1 cellular context compared by ENCODE assay signal in the genomic region with DNA sequence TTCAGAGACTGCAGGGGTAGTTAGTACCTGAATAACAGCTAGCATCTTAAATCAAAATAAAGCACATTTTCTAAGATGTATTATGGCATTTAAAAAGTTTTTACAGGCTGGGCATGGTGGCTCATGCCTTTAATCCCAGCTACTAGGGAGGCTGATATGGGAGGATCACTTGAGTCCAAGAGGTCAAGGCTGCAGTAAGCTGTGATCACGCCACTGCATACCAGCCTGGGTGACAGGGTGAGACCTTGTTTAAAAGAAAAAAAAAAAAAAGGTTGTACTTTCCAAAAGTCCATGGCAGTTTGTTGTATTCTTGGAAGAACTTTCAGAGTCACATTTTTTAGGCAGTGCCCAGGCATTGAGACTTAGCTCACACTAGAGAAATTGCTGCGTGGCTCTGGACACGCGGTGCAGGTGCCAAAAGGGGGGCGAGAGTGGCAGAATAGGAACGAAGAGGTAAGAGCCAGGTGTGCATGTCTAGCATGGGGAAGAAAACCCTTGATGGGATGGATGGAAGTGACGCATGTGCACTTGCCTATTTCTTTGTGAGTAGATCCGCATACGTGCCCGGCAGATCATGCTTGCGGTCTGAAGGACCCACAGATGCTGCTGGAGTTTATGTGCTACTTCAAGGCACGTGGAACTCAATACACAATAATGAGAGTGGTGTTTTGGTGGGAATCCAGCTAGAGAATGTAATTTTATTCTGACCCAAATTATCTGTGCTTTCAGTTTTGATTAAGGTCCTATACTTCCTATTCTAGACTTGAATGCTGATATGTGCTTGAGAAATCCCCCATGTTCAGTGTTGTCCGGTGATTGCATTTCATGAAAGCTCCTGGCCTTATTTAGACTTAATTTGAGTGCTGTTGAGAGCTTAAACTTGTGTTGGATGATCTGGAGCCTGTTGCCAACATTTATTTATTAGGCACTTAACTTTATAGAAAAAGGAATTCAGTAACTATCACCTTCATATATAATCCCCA.
TF ChIP-seq lines count a peak whose summit lies in the region.

No MANE protein-coding gene starts in this region.

TF ChIP-seq in HepG2, 621 proteins besides CTCF, POLR2A, EP300 and RAD21 (continues in another document):
- TF ChIP-seq, protein P1, sequence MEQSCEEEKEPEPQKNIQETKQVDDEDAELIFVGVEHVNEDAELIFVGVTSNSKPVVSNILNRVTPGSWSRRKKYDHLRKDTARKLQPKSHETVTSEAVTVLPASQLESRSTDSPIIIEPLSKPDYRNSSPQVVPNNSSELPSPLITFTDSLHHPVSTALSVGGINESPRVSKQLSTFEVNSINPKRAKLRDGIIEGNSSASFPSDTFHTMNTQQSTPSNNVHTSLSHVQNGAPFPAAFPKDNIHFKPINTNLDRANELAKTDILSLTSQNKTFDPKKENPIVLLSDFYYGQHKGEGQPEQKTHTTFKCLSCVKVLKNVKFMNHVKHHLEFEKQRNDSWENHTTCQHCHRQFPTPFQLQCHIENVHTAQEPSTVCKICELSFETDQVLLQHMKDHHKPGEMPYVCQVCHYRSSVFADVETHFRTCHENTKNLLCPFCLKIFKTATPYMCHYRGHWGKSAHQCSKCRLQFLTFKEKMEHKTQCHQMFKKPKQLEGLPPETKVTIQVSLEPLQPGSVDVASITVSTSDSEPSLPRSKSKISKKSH (CRISPR knock-in tag; IDR thresholded peaks at IDR 0.05; ENCODE audit: borderline replicate concordance) = no peak
- TF ChIP-seq, protein P2, sequence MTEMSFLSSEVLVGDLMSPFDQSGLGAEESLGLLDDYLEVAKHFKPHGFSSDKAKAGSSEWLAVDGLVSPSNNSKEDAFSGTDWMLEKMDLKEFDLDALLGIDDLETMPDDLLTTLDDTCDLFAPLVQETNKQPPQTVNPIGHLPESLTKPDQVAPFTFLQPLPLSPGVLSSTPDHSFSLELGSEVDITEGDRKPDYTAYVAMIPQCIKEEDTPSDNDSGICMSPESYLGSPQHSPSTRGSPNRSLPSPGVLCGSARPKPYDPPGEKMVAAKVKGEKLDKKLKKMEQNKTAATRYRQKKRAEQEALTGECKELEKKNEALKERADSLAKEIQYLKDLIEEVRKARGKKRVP (CRISPR knock-in tag; IDR thresholded peaks at IDR 0.05) = no peak
- TF ChIP-seq ZNF549 (CRISPR knock-in tag; IDR thresholded peaks at IDR 0.05) (no peak), HNF1A (IDR thresholded peaks at IDR 0.05; ENCODE audit: low read depth) (no peak), HNF1A (CRISPR knock-in tag; IDR thresholded peaks at IDR 0.05; ENCODE audit: borderline replicate concordance) (no peak), HDAC2 (CRISPR knock-in tag; IDR thresholded peaks at IDR 0.05) (peak; percentile 63; the same call in 1 of the 2 replicates), ZNF580 (CRISPR knock-in tag; IDR thresholded peaks at IDR 0.05; ENCODE audit: borderline replicate concordance, low read depth) (no peak), TFAP4 (IDR thresholded peaks at IDR 0.05; ENCODE audit: borderline replicate concordance, low read depth) (no peak), PRDM10 (CRISPR knock-in tag; IDR thresholded peaks at IDR 0.05; ENCODE audit: low read depth) (peak; percentile 60; the same call in 1 of the 2 replicates), UBTF (CRISPR knock-in tag; IDR thresholded peaks at IDR 0.05) (no peak), KDM3A (CRISPR knock-in tag; IDR thresholded peaks at IDR 0.05; ENCODE audit: low read depth) (no peak), ZNF432 (CRISPR knock-in tag; IDR thresholded peaks at IDR 0.05; ENCODE audit: borderline replicate concordance) (no peak), SOX13 (IDR thresholded peaks at IDR 0.05) (no peak), SOX13 (CRISPR knock-in tag; conservative IDR thresholded peaks at IDR 0.05 in 1 of 2, IDR thresholded peaks at IDR 0.05 in 1 of 2) (peak in 1 of 2 experiments; percentile 46; a peak in 1 of 4 replicates), SOX5 (CRISPR knock-in tag; IDR thresholded peaks at IDR 0.05; ENCODE audit: borderline replicate concordance) (peak; percentile 45; the same call in 1 of the 2 replicates), ZNF274 (CRISPR knock-in tag; IDR thresholded peaks at IDR 0.05) (no peak), BRCA1 (CRISPR knock-in tag; IDR thresholded peaks at IDR 0.05) (no peak), NFIC (IDR thresholded peaks at IDR 0.05; ENCODE audit: low read length) (no peak), IKZF4 (CRISPR knock-in tag; IDR thresholded peaks at IDR 0.05; ENCODE audit: borderline replicate concordance, low read depth, not compliant biosample characterization) (no peak), ZNF501 (CRISPR knock-in tag; IDR thresholded peaks at IDR 0.05) (no peak), ARHGAP35 (CRISPR knock-in tag; IDR thresholded peaks at IDR 0.05; ENCODE audit: borderline replicate concordance) (no peak), ZNF83 (CRISPR knock-in tag; IDR thresholded peaks at IDR 0.05; ENCODE audit: borderline replicate concordance) (no peak), TSC22D2 (CRISPR knock-in tag; IDR thresholded peaks at IDR 0.05; ENCODE audit: borderline replicate concordance) (no peak), MED8 (CRISPR knock-in tag; IDR thresholded peaks at IDR 0.05; ENCODE audit: insufficient replicate concordance) (no peak), MIXL1 (CRISPR knock-in tag; IDR thresholded peaks at IDR 0.05) (0 out of 2 replicates have a peak, but pooled peaks have one; percentile 13), ZNF33A (CRISPR knock-in tag; IDR thresholded peaks at IDR 0.05; ENCODE audit: borderline replicate concordance) (no peak), PAWR (CRISPR knock-in tag; IDR thresholded peaks at IDR 0.05; ENCODE audit: borderline replicate concordance) (no peak), ZNF615 (CRISPR knock-in tag; IDR thresholded peaks at IDR 0.05; ENCODE audit: borderline replicate concordance) (no peak), ZNF326 (CRISPR knock-in tag; IDR thresholded peaks at IDR 0.05; ENCODE audit: borderline replicate concordance) (no peak), RXRB (CRISPR knock-in tag; IDR thresholded peaks at IDR 0.05; ENCODE audit: borderline replicate concordance) (peak; percentile 75; the same call in 1 of the 2 replicates), ZNF780A (CRISPR knock-in tag; IDR thresholded peaks at IDR 0.05) (no peak), PITX1 (CRISPR knock-in tag; IDR thresholded peaks at IDR 0.05) (peak; percentile 90), NR2F2 (IDR thresholded peaks at IDR 0.05; ENCODE audit: borderline replicate concordance, low read depth) (peak; percentile 57; the same call in 1 of the 2 replicates), DMAP1 (CRISPR knock-in tag; IDR thresholded peaks at IDR 0.05) (no peak), CC2D1A (CRISPR knock-in tag; IDR thresholded peaks at IDR 0.05) (no peak), KDM5A (IDR thresholded peaks at IDR 0.05; ENCODE audit: borderline replicate concordance, low read length) (no peak), RARA (CRISPR knock-in tag; IDR thresholded peaks at IDR 0.05) (peak; percentile 89), PHF20 (CRISPR knock-in tag; IDR thresholded peaks at IDR 0.05) (no peak)
- TF ChIP-seq, protein P3, sequence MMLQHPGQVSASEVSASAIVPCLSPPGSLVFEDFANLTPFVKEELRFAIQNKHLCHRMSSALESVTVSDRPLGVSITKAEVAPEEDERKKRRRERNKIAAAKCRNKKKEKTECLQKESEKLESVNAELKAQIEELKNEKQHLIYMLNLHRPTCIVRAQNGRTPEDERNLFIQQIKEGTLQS (CRISPR knock-in tag; IDR thresholded peaks at IDR 0.05) = no peak
- TF ChIP-seq, protein P4, sequence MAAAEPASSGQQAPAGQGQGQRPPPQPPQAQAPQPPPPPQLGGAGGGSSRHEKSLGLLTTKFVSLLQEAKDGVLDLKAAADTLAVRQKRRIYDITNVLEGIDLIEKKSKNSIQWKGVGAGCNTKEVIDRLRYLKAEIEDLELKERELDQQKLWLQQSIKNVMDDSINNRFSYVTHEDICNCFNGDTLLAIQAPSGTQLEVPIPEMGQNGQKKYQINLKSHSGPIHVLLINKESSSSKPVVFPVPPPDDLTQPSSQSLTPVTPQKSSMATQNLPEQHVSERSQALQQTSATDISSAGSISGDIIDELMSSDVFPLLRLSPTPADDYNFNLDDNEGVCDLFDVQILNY (CRISPR knock-in tag; conservative IDR thresholded peaks at IDR 0.05) = no peak
- TF ChIP-seq, protein P5, sequence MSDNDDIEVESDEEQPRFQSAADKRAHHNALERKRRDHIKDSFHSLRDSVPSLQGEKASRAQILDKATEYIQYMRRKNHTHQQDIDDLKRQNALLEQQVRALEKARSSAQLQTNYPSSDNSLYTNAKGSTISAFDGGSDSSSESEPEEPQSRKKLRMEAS (IDR thresholded peaks at IDR 0.05) = no peak
- TF ChIP-seq, protein P6, sequence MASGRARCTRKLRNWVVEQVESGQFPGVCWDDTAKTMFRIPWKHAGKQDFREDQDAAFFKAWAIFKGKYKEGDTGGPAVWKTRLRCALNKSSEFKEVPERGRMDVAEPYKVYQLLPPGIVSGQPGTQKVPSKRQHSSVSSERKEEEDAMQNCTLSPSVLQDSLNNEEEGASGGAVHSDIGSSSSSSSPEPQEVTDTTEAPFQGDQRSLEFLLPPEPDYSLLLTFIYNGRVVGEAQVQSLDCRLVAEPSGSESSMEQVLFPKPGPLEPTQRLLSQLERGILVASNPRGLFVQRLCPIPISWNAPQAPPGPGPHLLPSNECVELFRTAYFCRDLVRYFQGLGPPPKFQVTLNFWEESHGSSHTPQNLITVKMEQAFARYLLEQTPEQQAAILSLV (CRISPR knock-in tag; IDR thresholded peaks at IDR 0.05; ENCODE audit: borderline replicate concordance) = no peak
